Comparison of ENCODE assay signal across 14 cellular contexts in the genomic region with DNA sequence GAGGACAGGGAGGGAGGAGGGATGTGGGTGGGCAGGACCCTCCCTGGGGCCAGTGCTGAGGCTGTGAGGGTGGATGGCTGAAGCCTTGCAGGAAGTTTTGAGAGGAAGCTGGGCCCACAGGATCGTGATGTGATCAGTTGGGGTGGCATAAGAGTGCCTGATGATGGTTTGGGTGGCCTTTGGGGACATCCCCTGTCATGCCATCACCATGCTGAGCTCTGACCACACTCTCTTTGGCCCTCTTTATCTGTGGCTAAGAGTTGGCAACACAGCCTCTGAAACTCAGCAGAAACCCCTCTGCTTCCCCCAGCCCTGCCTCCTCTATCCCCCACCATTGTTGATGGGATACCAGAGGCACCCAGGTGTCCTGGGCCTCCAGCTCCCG. TPM values are rescaled to one million over a fixed set of nuclear protein-coding genes. Genes with fewer than 3 reads are reported as not detected.
"Had no signal": no experiment of that assay in that cellular context is flagged by ENCODE, and none has a peak within 500 bp of the region (broad histone marks: within the 10 kb centered on the region; RNA-seq: fewer than 3 reads in every experiment).

No MANE protein-coding gene starts in this region.

- H3K36me3 ChIP-seq: colonic mucosa, esophagus squamous epithelium, pancreas had no signal

- H3K4me3 Mint-ChIP-seq: activated CD8-positive, alpha-beta T cell treated with anti-CD3 and anti-CD28 coated beads for 36 hours; activated naive CD4-positive, alpha-beta T cell treated with anti-CD3 and anti-CD28 coated beads, Interleukin-2, amount 10 ng/mL, durations not matched to agents 7 days and 5 days had no signal

- H3K4me3 ChIP-seq: colonic mucosa, esophagus squamous epithelium, mucosa of descending colon, pancreas had no signal

- ATAC-seq: activated CD8-positive, alpha-beta T cell treated with anti-CD3 and anti-CD28 coated beads for 36 hours; pancreas had no signal

- H3K27ac Mint-ChIP-seq: activated CD8-positive, alpha-beta T cell treated with anti-CD3 and anti-CD28 coated beads for 36 hours; activated naive CD4-positive, alpha-beta T cell treated with anti-CD3 and anti-CD28 coated beads, Interleukin-2, amount 10 ng/mL, durations not matched to agents 7 days and 5 days had no signal

- H3K36me3 Mint-ChIP-seq: activated naive CD4-positive, alpha-beta T cell treated with anti-CD3 and anti-CD28 coated beads, Interleukin-2, amount 10 ng/mL, durations not matched to agents 7 days and 5 days had no signal

- DNase-seq: activated CD8-positive, alpha-beta memory T cell treated with anti-CD3 and anti-CD28 coated beads, Interleukin-2, amount 50 U/mL, for 4 hours; activated CD8-positive, alpha-beta T cell treated with anti-CD3 and anti-CD28 coated beads for 36 hours; activated naive CD4-positive, alpha-beta T cell treated with anti-CD3 and anti-CD28 coated beads, Interleukin-2, amount 10 ng/mL, durations not matched to agents 7 days and 5 days; colonic mucosa; esophagus squamous epithelium; foreskin fibroblast; glutamatergic neuron; mucosa of descending colon; pancreas; substantia nigra; trophoblast cell had no signal

- H3K27ac ChIP-seq: colonic mucosa, esophagus squamous epithelium, pancreas had no signal

- H3K4me1 Mint-ChIP-seq: activated naive CD4-positive, alpha-beta T cell treated with anti-CD3 and anti-CD28 coated beads, Interleukin-2, amount 10 ng/mL, durations not matched to agents 7 days and 5 days had no signal

- H3K27me3 ChIP-seq: colonic mucosa, pancreas had no signal

- H3K9me3 ChIP-seq: colonic mucosa, esophagus squamous epithelium, mucosa of descending colon, pancreas had no signal

- H3K9me3 Mint-ChIP-seq: activated CD8-positive, alpha-beta T cell treated with anti-CD3 and anti-CD28 coated beads for 36 hours; activated naive CD4-positive, alpha-beta T cell treated with anti-CD3 and anti-CD28 coated beads, Interleukin-2, amount 10 ng/mL, durations not matched to agents 7 days and 5 days had no signal

- H3K4me1 ChIP-seq: colonic mucosa, pancreas had no signal

RNA-seq across cellular contexts. Expression of a gene that starts 24.0 kb away (rescaled TPM):
- total RNA-seq: lung microvascular endothelial cell, renal cortical epithelial cell had no signal
- polyA plus RNA-seq: neural cell had no signal
